Comparison of ENCODE assay signal across 16 cellular contexts in genomic region chr14:81172881-81173280, GRCh38.
A peak's percentile ranks its signal among the peaks of the same experiment; 100 is the strongest.
DNase-seq lines count a peak whose midpoint lies in the region; ATAC-seq lines count a peak whose summit lies in the region.
"Had no signal": no experiment of that assay in that cellular context is flagged by ENCODE, and none has a peak within 500 bp of the region (broad histone marks: within the 10 kb centered on the region; RNA-seq: fewer than 3 reads in every experiment).

No MANE protein-coding gene starts in this region.

- ATAC-seq in GM18511 (IDR thresholded peaks at IDR 0.05; ENCODE audit: unreplicated experiment) (peak; percentile 13), GM21529 (IDR thresholded peaks at IDR 0.05; ENCODE audit: unreplicated experiment) (peak; percentile 9), HG03378 (IDR thresholded peaks at IDR 0.05; ENCODE audit: unreplicated experiment) (peak; percentile 28), GM21825 (IDR thresholded peaks at IDR 0.05; ENCODE audit: unreplicated experiment) (no peak)
- ATAC-seq in effector memory CD8-positive, alpha-beta T cell (replicated peaks) = no peak
- ATAC-seq: naive thymus-derived CD8-positive, alpha-beta T cell; upper lobe of right lung; WTC11 had no signal

- H3K4me3 Mint-ChIP-seq in effector memory CD8-positive, alpha-beta T cell = no peak overlapping the region
- H3K4me3 Mint-ChIP-seq: CD8-positive, alpha-beta memory T cell; naive thymus-derived CD8-positive, alpha-beta T cell; WTC11 had no signal

- no peaks in the 10 kb centered on the region for H3K27me3 Mint-ChIP-seq in effector memory CD8-positive, alpha-beta T cell
- H3K27me3 Mint-ChIP-seq: CD8-positive, alpha-beta memory T cell; naive thymus-derived CD8-positive, alpha-beta T cell had no signal

- H3K36me3 Mint-ChIP-seq in effector memory CD8-positive, alpha-beta T cell (ENCODE audit: insufficient read depth) = peaks cover 9% of the 10 kb centered on the region
- H3K36me3 Mint-ChIP-seq: WTC11 had no signal

- no peaks in the 10 kb centered on the region for H3K9me3 Mint-ChIP-seq in effector memory CD8-positive, alpha-beta T cell
- H3K9me3 Mint-ChIP-seq: CD8-positive, alpha-beta memory T cell; naive thymus-derived CD8-positive, alpha-beta T cell had no signal

- peak; percentile 33 for DNase-seq in iris pigment epithelial cell (ENCODE audit: low read depth)
- DNase-seq in activated effector memory CD4-positive, alpha-beta T cell treated with anti-CD3 and anti-CD28 coated beads, Interleukin-2, amount 50 U/mL, for 16 hours = no peak
- DNase-seq in NCI-H2227 (lab: John Stamatoyannopoulos, UW; ENCODE audit: unreplicated experiment) = no peak
- no peak for DNase-seq in effector memory CD8-positive, alpha-beta T cell
- DNase-seq: activated T-cell treated with anti-CD3 and anti-CD28 coated beads, Interleukin-2, amount 50 U/mL, for 48 hours; CD8-positive, alpha-beta memory T cell; islet precursor cell; naive thymus-derived CD8-positive, alpha-beta T cell; NCI-H524; SIG-M5; upper lobe of right lung had no signal

- no peak overlapping the region for H3K27ac Mint-ChIP-seq in effector memory CD8-positive, alpha-beta T cell
- H3K27ac Mint-ChIP-seq: naive thymus-derived CD8-positive, alpha-beta T cell; WTC11 had no signal

- H3K4me1 Mint-ChIP-seq in effector memory CD8-positive, alpha-beta T cell (ENCODE audit: low read depth in 2 of 2) = peaks cover 19 to 36% of the 10 kb centered on the region in 2 donors

Comparison
In these comparisons a context has a peak if more than half of its experiments do, and no peak if none do; other contexts are left out.
1. ATAC-seq: peak in GM18511 (single experiment), GM21529 (single experiment) and HG03378 (single experiment); none in GM21825 (single experiment) and effector memory CD8-positive, alpha-beta T cell (single experiment).